34 cellular contexts compared by ENCODE assay signal in the genomic region with DNA sequence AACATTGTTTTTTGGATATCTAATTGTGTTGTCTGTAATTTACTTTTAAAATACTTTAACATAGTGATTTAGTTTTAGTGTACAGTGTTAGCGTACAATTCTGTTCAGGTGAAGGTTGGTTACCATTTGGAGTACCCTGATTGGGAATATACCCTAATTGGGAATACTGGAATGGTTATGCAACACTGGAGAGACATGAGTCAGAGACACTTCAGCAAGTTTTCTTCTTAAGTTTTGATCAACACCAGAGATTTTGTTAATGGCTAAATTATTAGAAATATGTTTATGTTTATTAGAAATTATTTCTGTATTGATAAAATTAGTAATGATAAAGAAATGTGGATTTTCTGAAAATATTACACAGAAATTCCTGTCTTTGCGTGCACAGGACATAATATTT.
"Had no signal": no experiment of that assay in that cellular context is flagged by ENCODE, and none has a peak within 500 bp of the region (broad histone marks: within the 10 kb centered on the region; RNA-seq: fewer than 3 reads in every experiment).

No MANE protein-coding gene starts in this region.

- H3K27me3 Mint-ChIP-seq: activated naive CD8-positive, alpha-beta T cell; activated naive CD8-positive, alpha-beta T cell treated with anti-CD3 and anti-CD28 coated beads, Interleukin-2, amount 50 U/mL, for 24 hours; brain had no signal

- H3K4me1 Mint-ChIP-seq: brain had no signal

- H3K9me3 Mint-ChIP-seq: activated CD4-positive, alpha-beta T cell treated with anti-CD3 and anti-CD28 coated beads, Interleukin-2, amount 10 ng/mL, durations not matched to agents 24 days and 14 days; activated naive CD4-positive, alpha-beta T cell treated with anti-CD3 and anti-CD28 coated beads for 36 hours; activated naive CD8-positive, alpha-beta T cell treated with anti-CD3 and anti-CD28 coated beads, Interleukin-2, amount 50 U/mL, for 24 hours; activated T-cell treated with anti-CD3 and anti-CD28 coated beads, Interleukin-2, amount 50 U/mL, for 4 hours; activated T-helper 1 cell treated with anti-CD3 and anti-CD28 coated beads, Interleukin-12 subunit alpha, Interleukin-12 subunit beta, Interleukin-2, Interleukin-4 antibody, amounts not matched to agents 30 ng/mL and 10 ng/mL and 1 ng/mL, durations not matched to agents 14 hours and 24 hours and 36 hours; brain; T-helper 1 cell treated with Interleukin-12 subunit alpha and Interleukin-12 subunit beta and Interleukin-4 antibody, amounts not matched to agents 30 μg/mL and 1 μg/mL, for 36 hours; T-helper 2 cell treated with Interferon-gamma antibody and Interleukin-4, amounts not matched to agents 5 μg/mL and 100 μg/mL, for 36 hours had no signal

- H3K4me2 ChIP-seq: SK-N-SH had no signal

- H3K27me3 ChIP-seq: MG63, SJSA1 had no signal

- H3K9ac ChIP-seq: SK-N-SH had no signal

- H3K27ac Mint-ChIP-seq: activated CD4-positive, alpha-beta T cell treated with anti-CD3 and anti-CD28 coated beads, Interleukin-2, amount 10 ng/mL, durations not matched to agents 24 days and 14 days; activated naive CD4-positive, alpha-beta T cell treated with anti-CD3 and anti-CD28 coated beads for 36 hours; activated naive CD8-positive, alpha-beta T cell; activated naive CD8-positive, alpha-beta T cell treated with anti-CD3 and anti-CD28 coated beads, Interleukin-2, amount 50 U/mL, for 24 hours; activated T-helper 1 cell treated with anti-CD3 and anti-CD28 coated beads, Interleukin-12 subunit alpha, Interleukin-12 subunit beta, Interleukin-2, Interleukin-4 antibody, amounts not matched to agents 30 ng/mL and 10 ng/mL and 1 ng/mL, durations not matched to agents 14 hours and 24 hours and 36 hours; brain; T-helper 1 cell treated with Interleukin-12 subunit alpha and Interleukin-12 subunit beta and Interleukin-4 antibody, amounts not matched to agents 30 μg/mL and 1 μg/mL, for 36 hours; T-helper 2 cell treated with Interferon-gamma antibody and Interleukin-4, amounts not matched to agents 5 μg/mL and 100 μg/mL, for 36 hours had no signal

- H3K9me2 ChIP-seq: SK-N-SH had no signal

- H3K9me3 ChIP-seq: MG63, SJSA1, SK-N-SH had no signal

- H3K27ac ChIP-seq: SJSA1 had no signal

- FAIRE-seq: colon, TTC549 had no signal

- H3K4me3 Mint-ChIP-seq: activated CD4-positive, alpha-beta T cell treated with anti-CD3 and anti-CD28 coated beads, Interleukin-2, amount 10 ng/mL, durations not matched to agents 24 days and 14 days; activated naive CD4-positive, alpha-beta T cell treated with anti-CD3 and anti-CD28 coated beads for 36 hours; activated naive CD8-positive, alpha-beta T cell; activated naive CD8-positive, alpha-beta T cell treated with anti-CD3 and anti-CD28 coated beads, Interleukin-2, amount 50 U/mL, for 24 hours; activated T-cell treated with anti-CD3 and anti-CD28 coated beads, Interleukin-2, amount 50 U/mL, for 4 hours; activated T-helper 1 cell treated with anti-CD3 and anti-CD28 coated beads, Interleukin-12 subunit alpha, Interleukin-12 subunit beta, Interleukin-2, Interleukin-4 antibody, amounts not matched to agents 30 ng/mL and 10 ng/mL and 1 ng/mL, durations not matched to agents 14 hours and 24 hours and 36 hours; brain; T-helper 1 cell treated with Interleukin-12 subunit alpha and Interleukin-12 subunit beta and Interleukin-4 antibody, amounts not matched to agents 30 μg/mL and 1 μg/mL, for 36 hours; T-helper 2 cell treated with Interferon-gamma antibody and Interleukin-4, amounts not matched to agents 5 μg/mL and 100 μg/mL, for 36 hours had no signal

- ATAC-seq: activated naive CD8-positive, alpha-beta T cell treated with anti-CD3 and anti-CD28 coated beads, Interleukin-2, amount 50 U/mL, for 24 hours; activated T-cell treated with anti-CD3 and anti-CD28 coated beads, Interleukin-2, amount 50 U/mL, for 4 hours; Panc1 had no signal

- H3K36me3 ChIP-seq: MG63, SJSA1 had no signal

- H3K36me3 Mint-ChIP-seq: activated naive CD8-positive, alpha-beta T cell; brain had no signal

- DNase-seq: activated CD4-positive, alpha-beta T cell treated with anti-CD3 and anti-CD28 coated beads, Interleukin-2, amount 10 ng/mL, durations not matched to agents 24 days and 14 days; activated CD4-positive, alpha-beta T cell treated with anti-CD3 and anti-CD28 coated beads, Interleukin-2, amount 50 U/mL, for 4 hours; activated CD8-positive, alpha-beta memory T cell treated with anti-CD3 and anti-CD28 coated beads, Interleukin-2, amount 50 U/mL, for 4 hours; activated gamma-delta T cell treated with Interleukin-2 at 50 U/mL for 16 hours; activated naive CD4-positive, alpha-beta T cell treated with anti-CD3 and anti-CD28 coated beads for 36 hours; activated naive CD8-positive, alpha-beta T cell treated with anti-CD3 and anti-CD28 coated beads, Interleukin-2, amount 50 U/mL, for 24 hours; activated T-cell treated with anti-CD3 and anti-CD28 coated beads for 4 hours; activated T-cell treated with anti-CD3 and anti-CD28 coated beads, Interleukin-2, amount 50 U/mL, for 4 hours; anterior cingulate cortex; central memory CD4-positive, alpha-beta T cell; Kasumi-1; MG63; NCI-H1048; NCI-H1105 treated with DMSO at 0.1 percent for 48 hours; NCI-H1436; NCI-H1694; NCI-H1930; NCI-H2081 treated with DMSO at 0.1 percent for 48 hours; NCI-H345; NCI-H526; NCI-H748 treated with DMSO at 0.1 percent for 48 hours; OCI-M1; RPMI8226; SHP77 treated with DMSO at 0.1 percent for 48 hours; SK-N-SH had no signal

- H3K4me3 ChIP-seq: MG63, SJSA1 had no signal
